In the genomic region with DNA sequence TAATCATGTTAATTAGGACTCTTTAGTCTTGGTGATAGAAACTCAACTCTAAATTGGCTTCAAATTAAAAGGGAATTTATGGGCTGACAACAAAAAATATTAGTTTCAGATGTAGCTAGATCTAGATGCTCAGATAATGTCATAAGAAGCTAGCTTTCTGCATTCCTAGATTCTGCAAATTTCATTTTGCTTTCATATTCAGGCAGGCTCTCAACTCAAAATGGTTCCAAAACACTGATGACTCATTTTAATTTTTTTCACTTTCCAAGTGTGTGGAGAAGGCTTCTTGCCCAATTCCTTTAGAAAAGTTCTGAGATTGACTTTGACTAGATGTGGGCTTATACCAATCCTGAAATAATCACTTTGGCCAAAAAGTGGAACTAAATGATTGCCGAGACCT, we compare ENCODE assay signal across 14 cellular contexts.
DNase-seq lines count a peak whose midpoint lies in the region; ATAC-seq and TF ChIP-seq lines count a peak whose summit lies in the region.
"Had no signal": no experiment of that assay in that cellular context is flagged by ENCODE, and none has a peak within 500 bp of the region (broad histone marks: within the 10 kb centered on the region; RNA-seq: fewer than 3 reads in every experiment).

No MANE protein-coding gene starts in this region.

- peak; percentile 77 for ATAC-seq in GM18505 (IDR thresholded peaks at IDR 0.05; ENCODE audit: unreplicated experiment)
- ATAC-seq in GM21723 (IDR thresholded peaks at IDR 0.05; ENCODE audit: unreplicated experiment) = peak; percentile 91
- ATAC-seq in HG03442 (IDR thresholded peaks at IDR 0.05; ENCODE audit: unreplicated experiment) = peak; percentile 69
- no peak for ATAC-seq in upper lobe of right lung
- ATAC-seq: natural killer cell had no signal

- no peaks in the 10 kb centered on the region for H3K36me3 ChIP-seq in upper lobe of right lung
- H3K36me3 ChIP-seq in testis (ENCODE audit: low read depth, missing control alignments) = no peaks in the 10 kb centered on the region

- intact Hi-C loops in upper lobe of right lung (cut with DNase I) (no loop called here), testis (cut with DNase I; ENCODE audit: low total_unique reads) (no loop called here)

- DNase-seq in fibroblast of pulmonary artery (ENCODE audit: low read depth) = peak; percentile 4
- no peak for DNase-seq in NCI-H2196 treated with DMSO at 0.1 percent for 48 hours (lab: John Stamatoyannopoulos, UW; ENCODE audit: unreplicated experiment)
- DNase-seq in upper lobe of right lung = no peak
- DNase-seq in medulla oblongata (ENCODE audit: extremely low spot score) = no peak
- DNase-seq in testis = no peak
- DNase-seq: caudate nucleus, DMS153, natural killer cell, NCI-H146, SIG-M5 had no signal

- 82 to 88% methylated on average over 1 of the region's 1 CpG for WGBS in testis, 2 donors

- TF ChIP-seq POLR2A in GM18505 (IDR thresholded peaks at IDR 0.05; ENCODE audit: borderline replicate concordance, extremely low read depth, insufficient read depth, insufficient read length) (no peak), testis (IDR thresholded peaks at IDR 0.05) (no peak)

- H3K9me3 ChIP-seq in upper lobe of right lung (no peaks in the 10 kb centered on the region), testis (no peaks in the 10 kb centered on the region)

- no peak overlapping the region for H3K27ac ChIP-seq in upper lobe of right lung
- no peak overlapping the region for H3K27ac ChIP-seq in testis
- H3K27ac ChIP-seq: hepatocyte had no signal

- no peak for TF ChIP-seq CTCF in fibroblast of pulmonary artery (IDR thresholded peaks at IDR 0.05; ENCODE audit: low read length, missing control alignments)
- no peak for TF ChIP-seq CTCF in upper lobe of right lung (IDR thresholded peaks at IDR 0.05)
- TF ChIP-seq CTCF in testis (IDR thresholded peaks at IDR 0.05) = no peak

- H3K27me3 ChIP-seq in upper lobe of right lung (no peaks in the 10 kb centered on the region), testis (no peaks in the 10 kb centered on the region)
- H3K27me3 ChIP-seq: hepatocyte had no signal

- H3K4me1 ChIP-seq in upper lobe of right lung (no peaks in the 10 kb centered on the region), testis (peaks cover 5% of the 10 kb centered on the region)

- no peak overlapping the region for H3K4me3 ChIP-seq in fibroblast of pulmonary artery (replicated peaks; ENCODE audit: low read depth, low read length)
- no peak overlapping the region for H3K4me3 ChIP-seq in upper lobe of right lung
- H3K4me3 ChIP-seq in testis = no peak overlapping the region
- H3K4me3 ChIP-seq: hepatocyte had no signal
